In the genomic region with DNA sequence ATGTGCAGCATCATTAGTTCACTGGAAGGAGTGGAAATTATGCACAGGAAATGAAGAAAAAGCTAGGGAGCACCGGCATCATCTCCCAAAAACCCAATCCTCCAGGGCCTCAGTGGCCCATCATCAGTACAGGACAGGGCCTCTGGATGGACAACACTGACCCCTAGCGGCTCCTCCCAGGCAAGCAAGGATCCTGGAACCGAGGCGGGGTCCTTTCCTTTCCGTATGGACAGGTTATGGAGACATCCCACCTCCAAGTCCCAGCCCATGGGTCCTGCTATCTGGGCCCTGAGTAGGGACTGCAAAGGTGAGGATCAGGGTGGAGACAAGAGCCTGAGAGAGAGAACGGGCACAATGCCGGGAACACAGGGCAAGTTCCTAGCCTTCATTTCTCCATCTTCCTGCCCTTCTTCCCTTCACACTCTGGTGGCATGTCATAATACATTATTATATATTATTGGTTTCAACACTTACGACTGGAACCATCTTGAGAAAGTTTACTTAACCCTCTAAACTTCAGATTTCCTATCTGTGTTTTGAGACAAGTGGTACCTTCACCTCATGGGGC, we compare ENCODE assay signal across 8 cellular contexts.
DNase-seq lines count a peak whose midpoint lies in the region; ATAC-seq and TF ChIP-seq lines count a peak whose summit lies in the region.

No MANE protein-coding gene starts in this region.

- ATAC-seq in WTC11 (peak; percentile 95), GM19023 (IDR thresholded peaks at IDR 0.05; ENCODE audit: unreplicated experiment) (no peak)
- ATAC-seq in effector memory CD8-positive, alpha-beta T cell (replicated peaks) = no peak

- H3K4me1 Mint-ChIP-seq in WTC11 = peaks cover 47% of the 10 kb centered on the region
- H3K4me1 Mint-ChIP-seq in effector memory CD8-positive, alpha-beta T cell (ENCODE audit: low read depth in 2 of 2) = peaks cover 0 to 14% of the 10 kb centered on the region in 2 donors

- H3K27me3 Mint-ChIP-seq in WTC11 (ENCODE audit: low read depth) = no peaks in the 10 kb centered on the region
- peaks cover 0 to 14% of the 10 kb centered on the region in 2 donors for H3K27me3 Mint-ChIP-seq in effector memory CD8-positive, alpha-beta T cell

- H3K4me3 Mint-ChIP-seq in WTC11 = no peak overlapping the region
- no peak overlapping the region for H3K4me3 Mint-ChIP-seq in effector memory CD8-positive, alpha-beta T cell

- H3K27ac Mint-ChIP-seq in WTC11 = no peak overlapping the region; the same call in 1 of the 2 replicates
- no peak overlapping the region for H3K27ac Mint-ChIP-seq in effector memory CD8-positive, alpha-beta T cell

- H3K9me3 Mint-ChIP-seq in WTC11 = no peaks in the 10 kb centered on the region
- H3K9me3 Mint-ChIP-seq in effector memory CD8-positive, alpha-beta T cell = no peaks in the 10 kb centered on the region

- CTCF ChIA-PET in WTC11 (lab: Charles Lee) = interaction anchor here (0.6 to 2.1 kb wide), 12 partner anchors 9 to 1464 kb away, joined by 3 to 23 read pairs (median 6); no protein-coding TSS in a partner anchor

- TF ChIP-seq CTCF in WTC11 (IDR thresholded peaks at IDR 0.05) = peak; percentile 84

- peak in 2 of 3 donors; percentile 20 to 27 for DNase-seq in stimulated activated CD4-positive, alpha-beta T cell treated with anti-CD3 and anti-CD28 coated beads, Interleukin-12 subunit alpha, Interleukin-12 subunit beta, amount 100 ng/mL, for 48 hours (ENCODE audit: low read depth in 2 of 3, low spot score in 1 of 3)
- no peak for DNase-seq in stimulated activated CD4-positive, alpha-beta T cell treated with anti-CD3 and anti-CD28 coated beads, Interleukin-4, amount 100 ng/mL, for 1 hour
- DNase-seq in WTC11 (ENCODE audit: low spot score) = peak; percentile 87
- DNase-seq in iris pigment epithelial cell (ENCODE audit: low read depth) = peak; percentile 14
- no peak for DNase-seq in mesenteric fat pad (ENCODE audit: low spot score)
- DNase-seq in effector memory CD8-positive, alpha-beta T cell = no peak
- no peak for DNase-seq in NCI-H446 treated with DMSO at 0.1 percent for 48 hours (lab: John Stamatoyannopoulos, UW)

- no peaks in the 10 kb centered on the region for H3K36me3 Mint-ChIP-seq in WTC11
- peaks cover 4% of the 10 kb centered on the region for H3K36me3 Mint-ChIP-seq in effector memory CD8-positive, alpha-beta T cell (ENCODE audit: insufficient read depth)

- POLR2A ChIA-PET in WTC11 (lab: Charles Lee) = no interaction called here

TF ChIP-seq in WTC11, 78 proteins besides CTCF, POLR2A, EP300 and RAD21:
- TF ChIP-seq, protein P1, sequence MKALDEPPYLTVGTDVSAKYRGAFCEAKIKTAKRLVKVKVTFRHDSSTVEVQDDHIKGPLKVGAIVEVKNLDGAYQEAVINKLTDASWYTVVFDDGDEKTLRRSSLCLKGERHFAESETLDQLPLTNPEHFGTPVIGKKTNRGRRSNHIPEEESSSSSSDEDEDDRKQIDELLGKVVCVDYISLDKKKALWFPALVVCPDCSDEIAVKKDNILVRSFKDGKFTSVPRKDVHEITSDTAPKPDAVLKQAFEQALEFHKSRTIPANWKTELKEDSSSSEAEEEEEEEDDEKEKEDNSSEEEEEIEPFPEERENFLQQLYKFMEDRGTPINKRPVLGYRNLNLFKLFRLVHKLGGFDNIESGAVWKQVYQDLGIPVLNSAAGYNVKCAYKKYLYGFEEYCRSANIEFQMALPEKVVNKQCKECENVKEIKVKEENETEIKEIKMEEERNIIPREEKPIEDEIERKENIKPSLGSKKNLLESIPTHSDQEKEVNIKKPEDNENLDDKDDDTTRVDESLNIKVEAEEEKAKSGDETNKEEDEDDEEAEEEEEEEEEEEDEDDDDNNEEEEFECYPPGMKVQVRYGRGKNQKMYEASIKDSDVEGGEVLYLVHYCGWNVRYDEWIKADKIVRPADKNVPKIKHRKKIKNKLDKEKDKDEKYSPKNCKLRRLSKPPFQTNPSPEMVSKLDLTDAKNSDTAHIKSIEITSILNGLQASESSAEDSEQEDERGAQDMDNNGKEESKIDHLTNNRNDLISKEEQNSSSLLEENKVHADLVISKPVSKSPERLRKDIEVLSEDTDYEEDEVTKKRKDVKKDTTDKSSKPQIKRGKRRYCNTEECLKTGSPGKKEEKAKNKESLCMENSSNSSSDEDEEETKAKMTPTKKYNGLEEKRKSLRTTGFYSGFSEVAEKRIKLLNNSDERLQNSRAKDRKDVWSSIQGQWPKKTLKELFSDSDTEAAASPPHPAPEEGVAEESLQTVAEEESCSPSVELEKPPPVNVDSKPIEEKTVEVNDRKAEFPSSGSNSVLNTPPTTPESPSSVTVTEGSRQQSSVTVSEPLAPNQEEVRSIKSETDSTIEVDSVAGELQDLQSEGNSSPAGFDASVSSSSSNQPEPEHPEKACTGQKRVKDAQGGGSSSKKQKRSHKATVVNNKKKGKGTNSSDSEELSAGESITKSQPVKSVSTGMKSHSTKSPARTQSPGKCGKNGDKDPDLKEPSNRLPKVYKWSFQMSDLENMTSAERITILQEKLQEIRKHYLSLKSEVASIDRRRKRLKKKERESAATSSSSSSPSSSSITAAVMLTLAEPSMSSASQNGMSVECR (CRISPR knock-in tag; IDR thresholded peaks at IDR 0.05; ENCODE audit: borderline replicate concordance) = no peak
- peak; percentile 97 for TF ChIP-seq ZNF121 (CRISPR knock-in tag; IDR thresholded peaks at IDR 0.05)

Comparison
In these comparisons a context has a peak if more than half of its experiments do, and no peak if none do; other contexts are left out.
1. DNase-seq: peak in stimulated activated CD4-positive, alpha-beta T cell treated with anti-CD3 and anti-CD28 coated beads, Interleukin-12 subunit alpha, Interleukin-12 subunit beta, amount 100 ng/mL, for 48 hours (2 of 3), WTC11 (single experiment) and iris pigment epithelial cell (single experiment); none in stimulated activated CD4-positive, alpha-beta T cell treated with anti-CD3 and anti-CD28 coated beads, Interleukin-4, amount 100 ng/mL, for 1 hour (single experiment), mesenteric fat pad (single experiment), effector memory CD8-positive, alpha-beta T cell (0 of 3) and NCI-H446 treated with DMSO at 0.1 percent for 48 hours (single experiment).